8 cellular contexts compared by ENCODE assay signal in genomic region chr20:59525500-59526241, GRCh38.
DNase-seq lines count a peak whose midpoint lies in the region; ATAC-seq lines count a peak whose summit lies in the region.

No MANE protein-coding gene starts in this region.

- H3K4me2 ChIP-seq in BLaER1 treated with 17β-estradiol and CSF1 and Interleukin-3, amounts not matched to agents 10 nM and 100 nM: peak overlapping the region; percentile 36 to 83 (median 55)

- H3K9me3 Mint-ChIP-seq in activated CD8-positive, alpha-beta memory T cell treated with anti-CD3 and anti-CD28 coated beads, Interleukin-2, amount 10 ng/mL, durations not matched to agents 7 days and 5 days (ENCODE audit: low read depth): no peaks in the 10 kb centered on the region

- no peak overlapping the region for H3K9ac ChIP-seq in BLaER1 treated with 17β-estradiol and CSF1 and Interleukin-3, amounts not matched to agents 10 nM and 100 nM

- H3K27me3 ChIP-seq in BLaER1 treated with 17β-estradiol and CSF1 and Interleukin-3, amounts not matched to agents 10 nM and 100 nM: peaks cover 0 to 7% (median 0%) of the 10 kb centered on the region in 11 experiments; a peak in 5 of 22 replicates

- no peak overlapping the region for H3K27ac Mint-ChIP-seq in activated CD8-positive, alpha-beta memory T cell treated with anti-CD3 and anti-CD28 coated beads, Interleukin-2, amount 10 ng/mL, durations not matched to agents 7 days and 5 days

- no peak overlapping the region for H3K27ac ChIP-seq in BLaER1 treated with 17β-estradiol and CSF1 and Interleukin-3, amounts not matched to agents 10 nM and 100 nM

- no peaks in the 10 kb centered on the region for H3K36me3 Mint-ChIP-seq in activated CD8-positive, alpha-beta memory T cell treated with anti-CD3 and anti-CD28 coated beads, Interleukin-2, amount 10 ng/mL, durations not matched to agents 7 days and 5 days

- H3K4me3 ChIP-seq in BLaER1 treated with 17β-estradiol and CSF1 and Interleukin-3, amounts not matched to agents 10 nM and 100 nM: no peak overlapping the region; a peak in 1 of 20 replicates

- CTCF ChIA-PET in activated CD8-positive, alpha-beta memory T cell treated with anti-CD3 and anti-CD28 coated beads, Interleukin-2, amount 10 ng/mL, durations not matched to agents 7 days and 5 days (lab: Charles Lee): interaction anchor here (0.7 to 0.8 kb wide), 2 partner anchors 46 to 73 kb away, joined by 3 read pairs; no protein-coding TSS in a partner anchor

- DNase-seq in GM19238 (ENCODE audit: insufficient read length, low spot score): peak; percentile 28
- DNase-seq in NCI-H2171 treated with DMSO at 0.1 percent for 48 hours (lab: John Stamatoyannopoulos, UW): peak; percentile 78
- peak; percentile 47 for DNase-seq in activated CD8-positive, alpha-beta memory T cell treated with anti-CD3 and anti-CD28 coated beads, Interleukin-2, amount 10 ng/mL, durations not matched to agents 7 days and 5 days
- DNase-seq in head of caudate nucleus: peak; percentile 49 to 88 (median 76)
- DNase-seq in posterior vena cava (ENCODE audit: low spot score): peak; percentile 84

- ATAC-seq in activated CD8-positive, alpha-beta memory T cell treated with anti-CD3 and anti-CD28 coated beads, Interleukin-2, amount 10 ng/mL, durations not matched to agents 7 days and 5 days: no peak
- no peak for ATAC-seq in GM18870 (IDR thresholded peaks at IDR 0.05; ENCODE audit: unreplicated experiment)
- no peak for ATAC-seq in HG02884 (IDR thresholded peaks at IDR 0.05; ENCODE audit: unreplicated experiment)

- peaks cover 0 to 10% (median 0%) of the 10 kb centered on the region in 11 experiments; a peak in 2 of 22 replicates for H4K20me1 ChIP-seq in BLaER1 treated with 17β-estradiol and CSF1 and Interleukin-3, amounts not matched to agents 10 nM and 100 nM

- H3K4me3 Mint-ChIP-seq in activated CD8-positive, alpha-beta memory T cell treated with anti-CD3 and anti-CD28 coated beads, Interleukin-2, amount 10 ng/mL, durations not matched to agents 7 days and 5 days: no peak overlapping the region

- no peaks in the 10 kb centered on the region for H3K9me3 ChIP-seq in BLaER1 treated with 17β-estradiol and CSF1 and Interleukin-3, amounts not matched to agents 10 nM and 100 nM (replicated peaks in 1 of 11)

- no peaks in the 10 kb centered on the region for H3K36me3 ChIP-seq in BLaER1 treated with 17β-estradiol and CSF1 and Interleukin-3, amounts not matched to agents 10 nM and 100 nM

- H3K4me1 Mint-ChIP-seq in activated CD8-positive, alpha-beta memory T cell treated with anti-CD3 and anti-CD28 coated beads, Interleukin-2, amount 10 ng/mL, durations not matched to agents 7 days and 5 days: no peaks in the 10 kb centered on the region

- peaks cover 75% of the 10 kb centered on the region for H3K27me3 Mint-ChIP-seq in activated CD8-positive, alpha-beta memory T cell treated with anti-CD3 and anti-CD28 coated beads, Interleukin-2, amount 10 ng/mL, durations not matched to agents 7 days and 5 days

- peaks cover 13 to 28% (median 25%) of the 10 kb centered on the region in 10 experiments for H3K4me1 ChIP-seq in BLaER1 treated with 17β-estradiol and CSF1 and Interleukin-3, amounts not matched to agents 10 nM and 100 nM

- intact Hi-C loops in head of caudate nucleus (cut with DNase I) (no loop called here), posterior vena cava (cut with DNase I) (no loop called here)

Comparison
In these comparisons a context has a peak if more than half of its experiments do, and no peak if none do; other contexts are left out.
1. DNase-seq: peak in every context shown above with its lines; median percentile 84 in posterior vena cava; 78 in NCI-H2171 treated with DMSO at 0.1 percent for 48 hours; 76 in head of caudate nucleus; 47 in activated CD8-positive, alpha-beta memory T cell treated with anti-CD3 and anti-CD28 coated beads, Interleukin-2, amount 10 ng/mL, durations not matched to agents 7 days and 5 days; 28 in GM19238.